In genomic region chr12:1966561-1967211, GRCh38 we compare ENCODE assay signal across 29 cellular contexts. TPM values are rescaled to one million over a fixed set of nuclear protein-coding genes. Genes with fewer than 3 reads are reported as not detected.
A peak's percentile ranks its signal among the peaks of the same experiment; 100 is the strongest.
DNase-seq lines count a peak whose midpoint lies in the region; ATAC-seq and TF ChIP-seq lines count a peak whose summit lies in the region.
"Had no signal": no experiment of that assay in that cellular context is flagged by ENCODE, and none has a peak within 500 bp of the region (broad histone marks: within the 10 kb centered on the region; RNA-seq: fewer than 3 reads in every experiment).

No MANE protein-coding gene starts in this region.

- H3K36me3 ChIP-seq in muscle layer of colon (ENCODE audit: insufficient read depth, low read length) (peaks cover 8% of the 10 kb centered on the region), uterus (no peaks in the 10 kb centered on the region)

- peak overlapping the region; percentile 51 for H3K27ac Mint-ChIP-seq in activated T-cell treated with anti-CD3 and anti-CD28 coated beads, Interleukin-2, amount 50 U/mL, for 72 hours
- H3K27ac Mint-ChIP-seq: activated B cell treated with CpG ODN at 0.5 μM for 24 hours; activated CD4-positive, alpha-beta memory T cell treated with anti-CD3 and anti-CD28 coated beads for 36 hours; activated naive CD8-positive, alpha-beta T cell treated with anti-CD3 and anti-CD28 coated beads, Interleukin-2, amount 50 U/mL, for 24 hours; stimulated activated naive B cell treated with anti-CD40 and anti-IgM and Interleukin-4, amounts not matched to agents 10 μg/mL and 1 μg/mL and 100 μg/mL, for 72 hours had no signal

- no peaks in the 10 kb centered on the region for H3K9me3 Mint-ChIP-seq in activated T-cell treated with anti-CD3 and anti-CD28 coated beads, Interleukin-2, amount 50 U/mL, for 72 hours
- no peaks in the 10 kb centered on the region for H3K9me3 Mint-ChIP-seq in activated T-cell treated with anti-CD3 and anti-CD28 coated beads, Interleukin-2, amount 50 U/mL, for 4 hours
- H3K9me3 Mint-ChIP-seq: activated B cell treated with CpG ODN at 0.5 μM for 24 hours; activated CD4-positive, alpha-beta memory T cell treated with anti-CD3 and anti-CD28 coated beads for 36 hours; activated naive CD8-positive, alpha-beta T cell treated with anti-CD3 and anti-CD28 coated beads, Interleukin-2, amount 50 U/mL, for 24 hours; stimulated activated naive B cell treated with anti-CD40 and anti-IgM and Interleukin-4, amounts not matched to agents 10 μg/mL and 1 μg/mL and 100 μg/mL, for 72 hours had no signal

- no peaks in the 10 kb centered on the region for H3K27me3 ChIP-seq in muscle layer of colon (ENCODE audit: control insufficient read depth in 1 of 2, insufficient read depth in 2 of 2, low read length in 2 of 2)
- no peaks in the 10 kb centered on the region for H3K27me3 ChIP-seq in uterus
- H3K27me3 ChIP-seq: BLaER1, vagina had no signal

- H3K4me3 Mint-ChIP-seq in activated T-cell treated with anti-CD3 and anti-CD28 coated beads, Interleukin-2, amount 50 U/mL, for 72 hours, result no peak overlapping the region
- no peak overlapping the region for H3K4me3 Mint-ChIP-seq in activated T-cell treated with anti-CD3 and anti-CD28 coated beads, Interleukin-2, amount 50 U/mL, for 4 hours
- H3K4me3 Mint-ChIP-seq: activated B cell treated with CpG ODN at 0.5 μM for 24 hours; activated CD4-positive, alpha-beta memory T cell treated with anti-CD3 and anti-CD28 coated beads for 36 hours; activated naive CD8-positive, alpha-beta T cell treated with anti-CD3 and anti-CD28 coated beads, Interleukin-2, amount 50 U/mL, for 24 hours; stimulated activated naive B cell treated with anti-CD40 and anti-IgM and Interleukin-4, amounts not matched to agents 10 μg/mL and 1 μg/mL and 100 μg/mL, for 72 hours had no signal

- no peaks in the 10 kb centered on the region for H3K9me3 ChIP-seq in muscle layer of colon (ENCODE audit: low read length)
- H3K9me3 ChIP-seq in uterus, result no peaks in the 10 kb centered on the region
- H3K9me3 ChIP-seq: BLaER1, vagina had no signal

- no peak for TF ChIP-seq POLR2A in uterus (IDR thresholded peaks at IDR 0.05)

- H3K4me3 ChIP-seq in muscle layer of colon (ENCODE audit: low read depth in 1 of 2, low read length in 2 of 2) (no peak overlapping the region), uterus (no peak overlapping the region)
- H3K4me3 ChIP-seq: BLaER1, vagina had no signal

- intact Hi-C loops in Right ventricle myocardium superior (cut with DNase I), result no loop called here
- intact Hi-C loops in uterus (cut with DNase I; ENCODE audit: low total_unique reads), result no loop called here

- H3K27me3 Mint-ChIP-seq in activated T-cell treated with anti-CD3 and anti-CD28 coated beads, Interleukin-2, amount 50 U/mL, for 72 hours (ENCODE audit: low read depth), result no peaks in the 10 kb centered on the region
- no peaks in the 10 kb centered on the region for H3K27me3 Mint-ChIP-seq in activated T-cell treated with anti-CD3 and anti-CD28 coated beads, Interleukin-2, amount 50 U/mL, for 4 hours (ENCODE audit: low read depth)
- H3K27me3 Mint-ChIP-seq: activated B cell treated with CpG ODN at 0.5 μM for 24 hours; activated CD4-positive, alpha-beta memory T cell treated with anti-CD3 and anti-CD28 coated beads for 36 hours; activated naive CD8-positive, alpha-beta T cell treated with anti-CD3 and anti-CD28 coated beads, Interleukin-2, amount 50 U/mL, for 24 hours; stimulated activated naive B cell treated with anti-CD40 and anti-IgM and Interleukin-4, amounts not matched to agents 10 μg/mL and 1 μg/mL and 100 μg/mL, for 72 hours had no signal

- no peak for ATAC-seq in activated T-cell treated with anti-CD3 and anti-CD28 coated beads, Interleukin-2, amount 50 U/mL, for 72 hours (replicated peaks in 1 of 2)
- ATAC-seq in activated T-cell treated with anti-CD3 and anti-CD28 coated beads, Interleukin-2, amount 50 U/mL, for 4 hours, result no peak
- ATAC-seq in Right ventricle myocardium superior (ENCODE audit: poor library complexity), result peak; percentile 39
- no peak for ATAC-seq in HG03571 (IDR thresholded peaks at IDR 0.05; ENCODE audit: unreplicated experiment)
- ATAC-seq in HG03457 (IDR thresholded peaks at IDR 0.05; ENCODE audit: unreplicated experiment), result no peak
- ATAC-seq: activated naive CD8-positive, alpha-beta T cell treated with anti-CD3 and anti-CD28 coated beads, Interleukin-2, amount 50 U/mL, for 24 hours; stimulated activated naive B cell treated with anti-CD40 and anti-IgM and Interleukin-4, amounts not matched to agents 10 μg/mL and 1 μg/mL and 100 μg/mL, for 72 hours had no signal

- H3K9ac ChIP-seq in muscle layer of colon (ENCODE audit: low read length), result peak overlapping the region; percentile 1
- H3K9ac ChIP-seq: BLaER1, KMS-11 had no signal

- peaks cover 0 to 15% of the 10 kb centered on the region in 2 donors for H3K36me3 Mint-ChIP-seq in activated T-cell treated with anti-CD3 and anti-CD28 coated beads, Interleukin-2, amount 50 U/mL, for 72 hours (ENCODE audit: insufficient read depth in 2 of 2)
- peaks cover 24% of the 10 kb centered on the region for H3K36me3 Mint-ChIP-seq in activated T-cell treated with anti-CD3 and anti-CD28 coated beads, Interleukin-2, amount 50 U/mL, for 4 hours (ENCODE audit: insufficient read depth)

- DNase-seq in activated T-cell treated with anti-CD3 and anti-CD28 coated beads, Interleukin-2, amount 50 U/mL, for 72 hours, result no peak
- DNase-seq in activated T-cell treated with anti-CD3 and anti-CD28 coated beads, Interleukin-2, amount 50 U/mL, for 4 hours, result no peak
- DNase-seq in Right ventricle myocardium superior (no peak), uterus (no peak)
- no peak for DNase-seq in activated CD4-positive, alpha-beta T cell treated with anti-CD3 and anti-CD28 coated beads for 1 hour
- DNase-seq: ACHN; activated B cell treated with CpG ODN at 0.5 μM for 24 hours; activated CD4-positive, alpha-beta memory T cell treated with anti-CD3 and anti-CD28 coated beads for 36 hours; activated CD8-positive, alpha-beta memory T cell treated with anti-CD3 and anti-CD28 coated beads, Interleukin-2, amount 50 U/mL, for 48 hours; activated effector memory CD4-positive, alpha-beta T cell treated with anti-CD3 and anti-CD28 coated beads, Interleukin-2, amount 50 U/mL, for 16 hours; activated naive CD8-positive, alpha-beta T cell treated with anti-CD3 and anti-CD28 coated beads, Interleukin-2, amount 50 U/mL, for 24 hours; COR-L47; effector CD4-positive, alpha-beta T cell; GF-D8; hypothalamus; NCI-H187 treated with DMSO at 0.1 percent for 48 hours; NCI-H226; NCI-H748 treated with DMSO at 0.1 percent for 48 hours; stimulated activated CD4-positive, alpha-beta T cell treated with anti-CD3 and anti-CD28 coated beads, Interleukin-4, amount 100 ng/mL, for 24 hours; stimulated activated naive B cell treated with anti-CD40 and anti-IgM and Interleukin-4, amounts not matched to agents 10 μg/mL and 1 μg/mL and 100 μg/mL, for 72 hours; T1000 had no signal

- no peaks in the 10 kb centered on the region for H3K4me1 Mint-ChIP-seq in activated T-cell treated with anti-CD3 and anti-CD28 coated beads, Interleukin-2, amount 50 U/mL, for 72 hours (ENCODE audit: low read depth)
- H3K4me1 Mint-ChIP-seq in activated T-cell treated with anti-CD3 and anti-CD28 coated beads, Interleukin-2, amount 50 U/mL, for 4 hours (ENCODE audit: low read depth), result no peaks in the 10 kb centered on the region
- H3K4me1 Mint-ChIP-seq: activated B cell treated with CpG ODN at 0.5 μM for 24 hours; activated naive CD8-positive, alpha-beta T cell treated with anti-CD3 and anti-CD28 coated beads, Interleukin-2, amount 50 U/mL, for 24 hours; stimulated activated naive B cell treated with anti-CD40 and anti-IgM and Interleukin-4, amounts not matched to agents 10 μg/mL and 1 μg/mL and 100 μg/mL, for 72 hours had no signal

- H3K4me1 ChIP-seq in muscle layer of colon (ENCODE audit: insufficient read depth, low read length) (peaks cover 55% of the 10 kb centered on the region), uterus (no peaks in the 10 kb centered on the region)
- H3K4me1 ChIP-seq: BLaER1, vagina had no signal

- no peak for TF ChIP-seq CTCF in uterus (IDR thresholded peaks at IDR 0.05)

- H3K27ac ChIP-seq in muscle layer of colon (ENCODE audit: low read depth, low read length) (peak overlapping the region; percentile 91), uterus (peak overlapping the region; percentile 90 to 97)
- H3K27ac ChIP-seq: BLaER1, KMS-11, vagina had no signal

RNA-seq across cellular contexts. Expression of gene DCP1B, which starts 37.6 kb away (rescaled TPM):
- 10 to 100 TPM; 17.6 to 19.9 TPM for total RNA-seq in activated T-cell treated with anti-CD3 and anti-CD28 coated beads, Interleukin-2, amount 50 U/mL, for 72 hours
- 10 to 100 TPM in 1 of 3 donors, 1 to 10 TPM in 2; 8.1 to 11.4 (median 9.2) TPM for total RNA-seq in activated T-cell treated with anti-CD3 and anti-CD28 coated beads, Interleukin-2, amount 50 U/mL, for 4 hours
- total RNA-seq in Right ventricle myocardium superior (1.6 TPM), uterus (10 to 100 TPM; 13.6 to 34.4 (median 20.7) TPM)

RNA-seq across cellular contexts. Expression of gene CACNA2D4, which starts 48.2 kb away (rescaled TPM):
- 1 to 10 TPM; 6.0 to 7.2 TPM for total RNA-seq in activated T-cell treated with anti-CD3 and anti-CD28 coated beads, Interleukin-2, amount 50 U/mL, for 72 hours
- 1 to 10 TPM; 3.4 to 7.1 (median 3.5) TPM for total RNA-seq in activated T-cell treated with anti-CD3 and anti-CD28 coated beads, Interleukin-2, amount 50 U/mL, for 4 hours
- total RNA-seq in Right ventricle myocardium superior, result 1.0 TPM
- total RNA-seq in uterus, result 1 to 10 TPM in 3 of 4 donors, not detected in 1; 2.6 to 4.1 (median 4.0) TPM
- total RNA-seq: frontal cortex, temporal lobe had no signal
